ENCODE assay signal across 1 cellular context in the genomic region with DNA sequence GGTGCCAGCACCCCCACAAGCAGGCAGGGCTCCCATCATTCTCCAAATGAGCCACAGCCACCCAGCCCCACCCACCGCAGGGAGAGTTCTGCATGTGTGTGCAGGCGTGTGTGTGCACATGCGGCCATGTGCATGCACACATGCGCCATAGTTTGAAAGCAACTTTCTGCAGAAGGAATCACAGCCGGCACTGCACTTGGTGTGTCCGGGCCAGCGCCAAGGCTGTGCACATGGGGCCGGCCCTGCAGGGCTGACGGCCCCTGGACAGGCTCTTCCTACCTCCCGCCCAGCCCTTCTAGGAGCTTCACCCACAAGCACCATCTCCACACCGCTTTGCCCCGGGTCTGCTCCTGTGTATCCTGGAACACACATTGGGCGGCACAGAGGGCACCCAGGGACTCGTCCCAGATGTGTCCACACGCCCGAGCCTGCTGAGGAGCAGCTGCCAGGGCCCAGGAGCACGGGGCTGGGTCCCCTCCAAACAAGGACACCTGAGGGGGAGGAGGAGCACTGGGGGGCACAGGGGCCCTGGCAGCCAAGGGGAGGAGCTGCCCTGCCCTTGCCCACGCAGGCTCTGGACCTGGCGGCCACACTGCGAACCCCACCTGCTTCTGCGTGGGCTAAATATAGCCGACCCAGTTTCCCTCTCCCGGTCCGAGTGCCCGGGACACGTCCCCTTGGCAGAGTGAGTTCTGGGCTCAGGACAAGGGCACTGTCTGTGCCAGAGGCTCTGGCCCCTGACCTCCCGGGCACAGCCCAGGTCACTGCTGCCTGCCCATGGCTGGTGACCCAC.
TF ChIP-seq lines count a peak whose summit lies in the region.

No MANE protein-coding gene starts in this region.

TF ChIP-seq in IMR-90, 13 proteins besides CTCF, POLR2A, EP300 and RAD21 (continued from another document):
- TF ChIP-seq, protein P1, sequence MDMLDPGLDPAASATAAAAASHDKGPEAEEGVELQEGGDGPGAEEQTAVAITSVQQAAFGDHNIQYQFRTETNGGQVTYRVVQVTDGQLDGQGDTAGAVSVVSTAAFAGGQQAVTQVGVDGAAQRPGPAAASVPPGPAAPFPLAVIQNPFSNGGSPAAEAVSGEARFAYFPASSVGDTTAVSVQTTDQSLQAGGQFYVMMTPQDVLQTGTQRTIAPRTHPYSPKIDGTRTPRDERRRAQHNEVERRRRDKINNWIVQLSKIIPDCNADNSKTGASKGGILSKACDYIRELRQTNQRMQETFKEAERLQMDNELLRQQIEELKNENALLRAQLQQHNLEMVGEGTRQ (IDR thresholded peaks at IDR 0.05; ENCODE audit: low read depth, low read length): no peak
- TF ChIP-seq, protein P2, sequence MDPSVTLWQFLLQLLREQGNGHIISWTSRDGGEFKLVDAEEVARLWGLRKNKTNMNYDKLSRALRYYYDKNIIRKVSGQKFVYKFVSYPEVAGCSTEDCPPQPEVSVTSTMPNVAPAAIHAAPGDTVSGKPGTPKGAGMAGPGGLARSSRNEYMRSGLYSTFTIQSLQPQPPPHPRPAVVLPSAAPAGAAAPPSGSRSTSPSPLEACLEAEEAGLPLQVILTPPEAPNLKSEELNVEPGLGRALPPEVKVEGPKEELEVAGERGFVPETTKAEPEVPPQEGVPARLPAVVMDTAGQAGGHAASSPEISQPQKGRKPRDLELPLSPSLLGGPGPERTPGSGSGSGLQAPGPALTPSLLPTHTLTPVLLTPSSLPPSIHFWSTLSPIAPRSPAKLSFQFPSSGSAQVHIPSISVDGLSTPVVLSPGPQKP (IDR thresholded peaks at IDR 0.05; ENCODE audit: borderline replicate concordance, low read depth, low read length): no peak
